In genomic region chrX:131830400-131831184, GRCh38 we compare ENCODE assay signal across 1 cellular context.
TF ChIP-seq lines count a peak whose summit lies in the region.

No MANE protein-coding gene starts in this region.

TF ChIP-seq in IMR-90, 13 proteins besides CTCF, POLR2A, EP300 and RAD21 (continued from another document):
- TF ChIP-seq ELK1 (IDR thresholded peaks at IDR 0.05; ENCODE audit: borderline replicate concordance, low read depth, low read length) (no peak), NFE2L2 (IDR thresholded peaks at IDR 0.05; ENCODE audit: low read depth, low read length) (no peak), BHLHE40 (IDR thresholded peaks at IDR 0.05; ENCODE audit: low read depth, low read length) (no peak)
